ENCODE assay signal across 1 cellular context in the genomic region with DNA sequence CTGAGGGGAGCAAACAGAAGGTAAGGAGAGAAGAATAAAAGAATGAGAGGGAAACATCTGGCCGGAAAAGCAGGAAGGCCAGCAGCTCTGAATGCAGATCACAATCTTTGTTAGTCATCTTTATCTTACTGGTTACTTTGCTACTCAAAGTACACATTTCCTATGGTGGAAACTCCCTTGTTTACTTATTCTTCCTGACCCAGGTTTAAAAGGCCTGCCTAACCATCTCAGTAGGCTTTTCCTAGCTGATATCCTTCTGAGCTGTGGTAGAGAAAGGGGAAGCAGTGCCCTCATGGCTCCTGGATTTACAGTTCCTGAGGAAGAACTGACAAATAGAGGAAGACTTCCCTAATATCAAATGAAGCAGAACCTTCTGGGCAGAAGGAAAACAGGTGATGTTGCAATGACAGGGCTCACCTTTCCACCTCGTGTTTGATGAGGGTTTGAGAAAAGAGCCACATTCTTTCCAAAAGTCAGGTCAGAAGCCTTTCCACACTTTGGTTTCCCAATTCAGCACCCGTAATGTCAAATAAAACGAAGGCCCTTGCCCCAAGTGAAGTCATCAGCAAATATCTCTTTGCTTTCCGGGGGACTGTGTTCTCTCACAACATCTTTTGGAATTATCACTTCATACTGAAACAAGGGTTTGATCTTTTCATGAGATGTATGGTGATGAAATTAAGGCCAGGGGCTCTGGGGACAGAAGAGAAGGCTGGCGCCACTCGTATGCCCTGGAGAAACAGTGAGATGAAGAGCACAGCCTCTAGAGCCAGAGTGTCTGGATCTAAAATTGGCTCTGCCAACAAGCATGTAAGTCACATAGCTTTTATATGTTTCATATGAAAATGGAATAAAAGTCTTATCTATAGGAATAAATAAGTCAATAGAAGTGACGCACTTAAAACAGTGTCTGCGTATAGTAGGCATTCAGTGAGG.
TF ChIP-seq lines count a peak whose summit lies in the region.

No MANE protein-coding gene starts in this region.

TF ChIP-seq in HepG2, 621 proteins besides CTCF, POLR2A, EP300 and RAD21 (continued from another document and continues in another):
- TF ChIP-seq, protein P1, sequence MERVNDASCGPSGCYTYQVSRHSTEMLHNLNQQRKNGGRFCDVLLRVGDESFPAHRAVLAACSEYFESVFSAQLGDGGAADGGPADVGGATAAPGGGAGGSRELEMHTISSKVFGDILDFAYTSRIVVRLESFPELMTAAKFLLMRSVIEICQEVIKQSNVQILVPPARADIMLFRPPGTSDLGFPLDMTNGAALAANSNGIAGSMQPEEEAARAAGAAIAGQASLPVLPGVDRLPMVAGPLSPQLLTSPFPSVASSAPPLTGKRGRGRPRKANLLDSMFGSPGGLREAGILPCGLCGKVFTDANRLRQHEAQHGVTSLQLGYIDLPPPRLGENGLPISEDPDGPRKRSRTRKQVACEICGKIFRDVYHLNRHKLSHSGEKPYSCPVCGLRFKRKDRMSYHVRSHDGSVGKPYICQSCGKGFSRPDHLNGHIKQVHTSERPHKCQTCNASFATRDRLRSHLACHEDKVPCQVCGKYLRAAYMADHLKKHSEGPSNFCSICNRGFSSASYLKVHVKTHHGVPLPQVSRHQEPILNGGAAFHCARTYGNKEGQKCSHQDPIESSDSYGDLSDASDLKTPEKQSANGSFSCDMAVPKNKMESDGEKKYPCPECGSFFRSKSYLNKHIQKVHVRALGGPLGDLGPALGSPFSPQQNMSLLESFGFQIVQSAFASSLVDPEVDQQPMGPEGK (CRISPR knock-in tag; IDR thresholded peaks at IDR 0.05) = peak; percentile 57
- TF ChIP-seq ZNF138 (CRISPR knock-in tag; IDR thresholded peaks at IDR 0.05; ENCODE audit: low read depth) = no peak
- no peak for TF ChIP-seq ZNF12 (CRISPR knock-in tag; IDR thresholded peaks at IDR 0.05)
- peak; percentile 64 for TF ChIP-seq KDM6A (CRISPR knock-in tag; IDR thresholded peaks at IDR 0.05; ENCODE audit: low read depth)
- TF ChIP-seq, protein P2, sequence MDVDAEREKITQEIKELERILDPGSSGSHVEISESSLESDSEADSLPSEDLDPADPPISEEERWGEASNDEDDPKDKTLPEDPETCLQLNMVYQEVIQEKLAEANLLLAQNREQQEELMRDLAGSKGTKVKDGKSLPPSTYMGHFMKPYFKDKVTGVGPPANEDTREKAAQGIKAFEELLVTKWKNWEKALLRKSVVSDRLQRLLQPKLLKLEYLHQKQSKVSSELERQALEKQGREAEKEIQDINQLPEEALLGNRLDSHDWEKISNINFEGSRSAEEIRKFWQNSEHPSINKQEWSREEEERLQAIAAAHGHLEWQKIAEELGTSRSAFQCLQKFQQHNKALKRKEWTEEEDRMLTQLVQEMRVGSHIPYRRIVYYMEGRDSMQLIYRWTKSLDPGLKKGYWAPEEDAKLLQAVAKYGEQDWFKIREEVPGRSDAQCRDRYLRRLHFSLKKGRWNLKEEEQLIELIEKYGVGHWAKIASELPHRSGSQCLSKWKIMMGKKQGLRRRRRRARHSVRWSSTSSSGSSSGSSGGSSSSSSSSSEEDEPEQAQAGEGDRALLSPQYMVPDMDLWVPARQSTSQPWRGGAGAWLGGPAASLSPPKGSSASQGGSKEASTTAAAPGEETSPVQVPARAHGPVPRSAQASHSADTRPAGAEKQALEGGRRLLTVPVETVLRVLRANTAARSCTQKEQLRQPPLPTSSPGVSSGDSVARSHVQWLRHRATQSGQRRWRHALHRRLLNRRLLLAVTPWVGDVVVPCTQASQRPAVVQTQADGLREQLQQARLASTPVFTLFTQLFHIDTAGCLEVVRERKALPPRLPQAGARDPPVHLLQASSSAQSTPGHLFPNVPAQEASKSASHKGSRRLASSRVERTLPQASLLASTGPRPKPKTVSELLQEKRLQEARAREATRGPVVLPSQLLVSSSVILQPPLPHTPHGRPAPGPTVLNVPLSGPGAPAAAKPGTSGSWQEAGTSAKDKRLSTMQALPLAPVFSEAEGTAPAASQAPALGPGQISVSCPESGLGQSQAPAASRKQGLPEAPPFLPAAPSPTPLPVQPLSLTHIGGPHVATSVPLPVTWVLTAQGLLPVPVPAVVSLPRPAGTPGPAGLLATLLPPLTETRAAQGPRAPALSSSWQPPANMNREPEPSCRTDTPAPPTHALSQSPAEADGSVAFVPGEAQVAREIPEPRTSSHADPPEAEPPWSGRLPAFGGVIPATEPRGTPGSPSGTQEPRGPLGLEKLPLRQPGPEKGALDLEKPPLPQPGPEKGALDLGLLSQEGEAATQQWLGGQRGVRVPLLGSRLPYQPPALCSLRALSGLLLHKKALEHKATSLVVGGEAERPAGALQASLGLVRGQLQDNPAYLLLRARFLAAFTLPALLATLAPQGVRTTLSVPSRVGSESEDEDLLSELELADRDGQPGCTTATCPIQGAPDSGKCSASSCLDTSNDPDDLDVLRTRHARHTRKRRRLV (CRISPR knock-in tag; IDR thresholded peaks at IDR 0.05) = peak; percentile 84; the same call in 1 of the 2 replicates
- TF ChIP-seq POLR2AphosphoS2 (IDR thresholded peaks at IDR 0.05; ENCODE audit: low read depth, low read length) = no peak
- TF ChIP-seq ZNF558 (CRISPR knock-in tag; IDR thresholded peaks at IDR 0.05; ENCODE audit: borderline replicate concordance) = peak; percentile 92; the same call in 1 of the 2 replicates
- TF ChIP-seq ZNF891 (CRISPR knock-in tag; IDR thresholded peaks at IDR 0.05) = no peak
- no peak for TF ChIP-seq CAMTA2 (CRISPR knock-in tag; IDR thresholded peaks at IDR 0.05; ENCODE audit: borderline replicate concordance)
- TF ChIP-seq ZNF34 (CRISPR knock-in tag; IDR thresholded peaks at IDR 0.05; ENCODE audit: borderline replicate concordance) = 0 out of 2 replicates have a peak, but pooled peaks have one; percentile 59
- TF ChIP-seq SNAI1 (CRISPR knock-in tag; IDR thresholded peaks at IDR 0.05; ENCODE audit: borderline replicate concordance) = peak; percentile 87; the same call in 1 of the 2 replicates
- TF ChIP-seq ZNF24 (IDR thresholded peaks at IDR 0.05) = peak; percentile 54; the same call in 1 of the 2 replicates
- no peak for TF ChIP-seq KDM5B (CRISPR knock-in tag; IDR thresholded peaks at IDR 0.05; ENCODE audit: borderline replicate concordance)
- TF ChIP-seq, protein P3, sequence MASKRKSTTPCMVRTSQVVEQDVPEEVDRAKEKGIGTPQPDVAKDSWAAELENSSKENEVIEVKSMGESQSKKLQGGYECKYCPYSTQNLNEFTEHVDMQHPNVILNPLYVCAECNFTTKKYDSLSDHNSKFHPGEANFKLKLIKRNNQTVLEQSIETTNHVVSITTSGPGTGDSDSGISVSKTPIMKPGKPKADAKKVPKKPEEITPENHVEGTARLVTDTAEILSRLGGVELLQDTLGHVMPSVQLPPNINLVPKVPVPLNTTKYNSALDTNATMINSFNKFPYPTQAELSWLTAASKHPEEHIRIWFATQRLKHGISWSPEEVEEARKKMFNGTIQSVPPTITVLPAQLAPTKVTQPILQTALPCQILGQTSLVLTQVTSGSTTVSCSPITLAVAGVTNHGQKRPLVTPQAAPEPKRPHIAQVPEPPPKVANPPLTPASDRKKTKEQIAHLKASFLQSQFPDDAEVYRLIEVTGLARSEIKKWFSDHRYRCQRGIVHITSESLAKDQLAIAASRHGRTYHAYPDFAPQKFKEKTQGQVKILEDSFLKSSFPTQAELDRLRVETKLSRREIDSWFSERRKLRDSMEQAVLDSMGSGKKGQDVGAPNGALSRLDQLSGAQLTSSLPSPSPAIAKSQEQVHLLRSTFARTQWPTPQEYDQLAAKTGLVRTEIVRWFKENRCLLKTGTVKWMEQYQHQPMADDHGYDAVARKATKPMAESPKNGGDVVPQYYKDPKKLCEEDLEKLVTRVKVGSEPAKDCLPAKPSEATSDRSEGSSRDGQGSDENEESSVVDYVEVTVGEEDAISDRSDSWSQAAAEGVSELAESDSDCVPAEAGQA (IDR thresholded peaks at IDR 0.05; ENCODE audit: low read depth) = no peak
- TF ChIP-seq, protein P3 (CRISPR knock-in tag; IDR thresholded peaks at IDR 0.05; ENCODE audit: borderline replicate concordance) = no peak; the same call in 1 of the 2 replicates
- peak; percentile 87 for TF ChIP-seq HOXD1 (CRISPR knock-in tag; IDR thresholded peaks at IDR 0.05)
- no peak for TF ChIP-seq MTA3 (CRISPR knock-in tag; IDR thresholded peaks at IDR 0.05)
- TF ChIP-seq, protein P4, sequence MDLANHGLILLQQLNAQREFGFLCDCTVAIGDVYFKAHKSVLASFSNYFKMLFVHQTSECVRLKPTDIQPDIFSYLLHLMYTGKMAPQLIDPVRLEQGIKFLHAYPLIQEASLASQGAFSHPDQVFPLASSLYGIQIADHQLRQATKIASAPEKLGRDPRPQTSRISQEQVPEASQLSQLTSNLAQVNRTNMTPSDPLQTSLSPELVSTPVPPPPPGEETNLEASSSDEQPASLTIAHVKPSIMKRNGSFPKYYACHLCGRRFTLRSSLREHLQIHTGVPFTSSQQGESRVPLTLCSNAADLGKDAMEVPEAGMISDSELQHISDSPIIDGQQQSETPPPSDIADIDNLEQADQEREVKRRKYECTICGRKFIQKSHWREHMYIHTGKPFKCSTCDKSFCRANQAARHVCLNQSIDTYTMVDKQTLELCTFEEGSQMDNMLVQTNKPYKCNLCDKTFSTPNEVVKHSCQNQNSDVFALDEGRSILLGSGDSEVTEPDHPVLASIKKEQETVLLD (CRISPR knock-in tag; IDR thresholded peaks at IDR 0.05; ENCODE audit: low read depth) = 0 out of 2 replicates have a peak, but pooled peaks have one; percentile 22
- no peak for TF ChIP-seq EEA1 (CRISPR knock-in tag; IDR thresholded peaks at IDR 0.05; ENCODE audit: borderline replicate concordance)
- TF ChIP-seq, protein P5, sequence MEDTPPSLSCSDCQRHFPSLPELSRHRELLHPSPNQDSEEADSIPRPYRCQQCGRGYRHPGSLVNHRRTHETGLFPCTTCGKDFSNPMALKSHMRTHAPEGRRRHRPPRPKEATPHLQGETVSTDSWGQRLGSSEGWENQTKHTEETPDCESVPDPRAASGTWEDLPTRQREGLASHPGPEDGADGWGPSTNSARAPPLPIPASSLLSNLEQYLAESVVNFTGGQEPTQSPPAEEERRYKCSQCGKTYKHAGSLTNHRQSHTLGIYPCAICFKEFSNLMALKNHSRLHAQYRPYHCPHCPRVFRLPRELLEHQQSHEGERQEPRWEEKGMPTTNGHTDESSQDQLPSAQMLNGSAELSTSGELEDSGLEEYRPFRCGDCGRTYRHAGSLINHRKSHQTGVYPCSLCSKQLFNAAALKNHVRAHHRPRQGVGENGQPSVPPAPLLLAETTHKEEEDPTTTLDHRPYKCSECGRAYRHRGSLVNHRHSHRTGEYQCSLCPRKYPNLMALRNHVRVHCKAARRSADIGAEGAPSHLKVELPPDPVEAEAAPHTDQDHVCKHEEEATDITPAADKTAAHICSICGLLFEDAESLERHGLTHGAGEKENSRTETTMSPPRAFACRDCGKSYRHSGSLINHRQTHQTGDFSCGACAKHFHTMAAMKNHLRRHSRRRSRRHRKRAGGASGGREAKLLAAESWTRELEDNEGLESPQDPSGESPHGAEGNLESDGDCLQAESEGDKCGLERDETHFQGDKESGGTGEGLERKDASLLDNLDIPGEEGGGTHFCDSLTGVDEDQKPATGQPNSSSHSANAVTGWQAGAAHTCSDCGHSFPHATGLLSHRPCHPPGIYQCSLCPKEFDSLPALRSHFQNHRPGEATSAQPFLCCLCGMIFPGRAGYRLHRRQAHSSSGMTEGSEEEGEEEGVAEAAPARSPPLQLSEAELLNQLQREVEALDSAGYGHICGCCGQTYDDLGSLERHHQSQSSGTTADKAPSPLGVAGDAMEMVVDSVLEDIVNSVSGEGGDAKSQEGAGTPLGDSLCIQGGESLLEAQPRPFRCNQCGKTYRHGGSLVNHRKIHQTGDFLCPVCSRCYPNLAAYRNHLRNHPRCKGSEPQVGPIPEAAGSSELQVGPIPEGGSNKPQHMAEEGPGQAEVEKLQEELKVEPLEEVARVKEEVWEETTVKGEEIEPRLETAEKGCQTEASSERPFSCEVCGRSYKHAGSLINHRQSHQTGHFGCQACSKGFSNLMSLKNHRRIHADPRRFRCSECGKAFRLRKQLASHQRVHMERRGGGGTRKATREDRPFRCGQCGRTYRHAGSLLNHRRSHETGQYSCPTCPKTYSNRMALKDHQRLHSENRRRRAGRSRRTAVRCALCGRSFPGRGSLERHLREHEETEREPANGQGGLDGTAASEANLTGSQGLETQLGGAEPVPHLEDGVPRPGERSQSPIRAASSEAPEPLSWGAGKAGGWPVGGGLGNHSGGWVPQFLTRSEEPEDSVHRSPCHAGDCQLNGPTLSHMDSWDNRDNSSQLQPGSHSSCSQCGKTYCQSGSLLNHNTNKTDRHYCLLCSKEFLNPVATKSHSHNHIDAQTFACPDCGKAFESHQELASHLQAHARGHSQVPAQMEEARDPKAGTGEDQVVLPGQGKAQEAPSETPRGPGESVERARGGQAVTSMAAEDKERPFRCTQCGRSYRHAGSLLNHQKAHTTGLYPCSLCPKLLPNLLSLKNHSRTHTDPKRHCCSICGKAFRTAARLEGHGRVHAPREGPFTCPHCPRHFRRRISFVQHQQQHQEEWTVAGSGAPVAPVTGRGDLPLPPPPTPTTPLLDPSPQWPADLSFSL (CRISPR knock-in tag; IDR thresholded peaks at IDR 0.05) = no peak; the same call in 1 of the 2 replicates
- TF ChIP-seq ZNF256 (CRISPR knock-in tag; conservative IDR thresholded peaks at IDR 0.05) = 0 out of 2 replicates have a peak, but pooled peaks have one; percentile 46
- TF ChIP-seq REXO4 (CRISPR knock-in tag; IDR thresholded peaks at IDR 0.05; ENCODE audit: borderline replicate concordance) = no peak
- TF ChIP-seq ZNF383 (CRISPR knock-in tag; IDR thresholded peaks at IDR 0.05; ENCODE audit: borderline replicate concordance) = no peak
